In the genomic region with DNA sequence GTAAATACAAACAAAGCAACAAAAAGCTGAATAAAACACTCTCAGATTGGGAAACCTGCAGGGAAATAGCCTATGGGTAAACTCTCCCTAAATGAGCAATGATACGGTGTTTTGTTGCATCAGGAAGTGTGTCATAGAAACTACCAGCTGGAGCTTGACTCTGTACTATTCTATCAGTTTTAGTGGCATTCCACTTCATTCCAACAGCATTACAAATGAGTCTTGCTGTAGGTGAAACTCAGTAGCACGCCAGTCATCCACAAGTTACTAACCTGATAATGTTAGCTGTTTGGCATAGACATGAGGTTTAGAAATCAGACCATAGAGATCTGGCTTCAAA, we compare ENCODE assay signal across 1 cellular context.
TF ChIP-seq lines count a peak whose summit lies in the region.

No MANE protein-coding gene starts in this region.

TF ChIP-seq in K562, 482 proteins besides CTCF, POLR2A, EP300 and RAD21 (continued from another document):
- TF ChIP-seq, protein P1, sequence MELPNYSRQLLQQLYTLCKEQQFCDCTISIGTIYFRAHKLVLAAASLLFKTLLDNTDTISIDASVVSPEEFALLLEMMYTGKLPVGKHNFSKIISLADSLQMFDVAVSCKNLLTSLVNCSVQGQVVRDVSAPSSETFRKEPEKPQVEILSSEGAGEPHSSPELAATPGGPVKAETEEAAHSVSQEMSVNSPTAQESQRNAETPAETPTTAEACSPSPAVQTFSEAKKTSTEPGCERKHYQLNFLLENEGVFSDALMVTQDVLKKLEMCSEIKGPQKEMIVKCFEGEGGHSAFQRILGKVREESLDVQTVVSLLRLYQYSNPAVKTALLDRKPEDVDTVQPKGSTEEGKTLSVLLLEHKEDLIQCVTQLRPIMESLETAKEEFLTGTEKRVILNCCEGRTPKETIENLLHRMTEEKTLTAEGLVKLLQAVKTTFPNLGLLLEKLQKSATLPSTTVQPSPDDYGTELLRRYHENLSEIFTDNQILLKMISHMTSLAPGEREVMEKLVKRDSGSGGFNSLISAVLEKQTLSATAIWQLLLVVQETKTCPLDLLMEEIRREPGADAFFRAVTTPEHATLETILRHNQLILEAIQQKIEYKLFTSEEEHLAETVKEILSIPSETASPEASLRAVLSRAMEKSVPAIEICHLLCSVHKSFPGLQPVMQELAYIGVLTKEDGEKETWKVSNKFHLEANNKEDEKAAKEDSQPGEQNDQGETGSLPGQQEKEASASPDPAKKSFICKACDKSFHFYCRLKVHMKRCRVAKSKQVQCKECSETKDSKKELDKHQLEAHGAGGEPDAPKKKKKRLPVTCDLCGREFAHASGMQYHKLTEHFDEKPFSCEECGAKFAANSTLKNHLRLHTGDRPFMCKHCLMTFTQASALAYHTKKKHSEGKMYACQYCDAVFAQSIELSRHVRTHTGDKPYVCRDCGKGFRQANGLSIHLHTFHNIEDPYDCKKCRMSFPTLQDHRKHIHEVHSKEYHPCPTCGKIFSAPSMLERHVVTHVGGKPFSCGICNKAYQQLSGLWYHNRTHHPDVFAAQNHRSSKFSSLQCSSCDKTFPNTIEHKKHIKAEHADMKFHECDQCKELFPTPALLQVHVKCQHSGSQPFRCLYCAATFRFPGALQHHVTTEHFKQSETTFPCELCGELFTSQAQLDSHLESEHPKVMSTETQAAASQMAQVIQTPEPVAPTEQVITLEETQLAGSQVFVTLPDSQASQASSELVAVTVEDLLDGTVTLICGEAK (IDR thresholded peaks at IDR 0.05) = no peak
- TF ChIP-seq, protein P1 (CRISPR knock-in tag; IDR thresholded peaks at IDR 0.05) = no peak
